Comparison of ENCODE assay signal across 13 cellular contexts in the genomic region with DNA sequence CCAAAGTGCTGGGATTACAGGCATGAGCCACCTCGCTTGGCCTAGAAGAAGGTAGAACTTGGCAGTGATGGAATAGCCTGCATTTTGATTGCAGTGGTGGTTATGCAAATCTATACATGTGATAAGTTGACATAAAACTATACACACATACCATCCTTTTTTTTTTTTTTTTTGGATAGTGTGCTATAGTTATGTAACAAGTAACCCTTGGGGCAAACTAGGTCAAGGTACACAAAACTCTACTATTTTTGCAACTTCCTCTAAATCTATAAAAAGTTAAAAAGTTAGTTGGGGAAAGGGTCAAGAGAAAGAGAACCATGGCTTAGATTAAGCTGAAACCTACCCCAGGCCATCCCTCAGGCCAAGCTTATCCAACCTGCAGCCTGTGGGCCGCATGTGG. TPM values are rescaled to one million over a fixed set of nuclear protein-coding genes. Genes with fewer than 3 reads are reported as not detected.
DNase-seq lines count a peak whose midpoint lies in the region; ATAC-seq and TF ChIP-seq lines count a peak whose summit lies in the region.
"Had no signal": no experiment of that assay in that cellular context is flagged by ENCODE, and none has a peak within 500 bp of the region (broad histone marks: within the 10 kb centered on the region; RNA-seq: fewer than 3 reads in every experiment).

No MANE protein-coding gene starts in this region.

- peak overlapping the region; percentile 18 to 80 (median 75) for H3K4me3 Mint-ChIP-seq in CD8-positive, alpha-beta memory T cell
- H3K4me3 Mint-ChIP-seq: nephron had no signal

- TF ChIP-seq POLR2A in Raji (IDR thresholded peaks at IDR 0.05; ENCODE audit: insufficient read depth, low read depth, low read length) (0 out of 2 replicates have a peak, but pooled peaks have one; percentile 23), gastrocnemius medialis (IDR thresholded peaks at IDR 0.05) (no peak)

- H3K27ac Mint-ChIP-seq in CD8-positive, alpha-beta memory T cell = peak overlapping the region; percentile 92 to 99 (median 98)
- H3K27ac Mint-ChIP-seq: nephron had no signal

- peak in 1 of 5 donors; percentile 21 for DNase-seq in CD8-positive, alpha-beta memory T cell
- DNase-seq in lower lobe of right lung (no peak), NCI-H2171 treated with DMSO at 0.1 percent for 48 hours (lab: John Stamatoyannopoulos, UW) (no peak), DMS153 (lab: John Stamatoyannopoulos, UW) (no peak), gastrocnemius medialis (no peak)
- DNase-seq: NCI-H526; stimulated activated CD4-positive, alpha-beta T cell treated with anti-CD3 and anti-CD28 coated beads, Interleukin-2, amount 100 ng/mL, for 24 hours had no signal

- peak; percentile 18 for ATAC-seq in GM21576 (IDR thresholded peaks at IDR 0.05; ENCODE audit: unreplicated experiment)
- peak; percentile 51 to 56 for ATAC-seq in lower lobe of right lung
- ATAC-seq in GM19395 (IDR thresholded peaks at IDR 0.05; ENCODE audit: unreplicated experiment) = no peak
- no peak for ATAC-seq in gastrocnemius medialis
- ATAC-seq: K562 had no signal

- H3K27ac ChIP-seq in CD8-positive, alpha-beta memory T cell (ENCODE audit: low read depth, low read length) = peak overlapping the region; percentile 28
- H3K27ac ChIP-seq in lower lobe of right lung = peak overlapping the region; percentile 63
- no peak overlapping the region for H3K27ac ChIP-seq in gastrocnemius medialis
- H3K27ac ChIP-seq: tibial artery had no signal

- in situ Hi-C loops in gastrocnemius medialis (cut with MboI; ENCODE audit: low sequenced_read_pairs in 4 of 4) = no loop called here

- H3K27me3 ChIP-seq in CD8-positive, alpha-beta memory T cell (ENCODE audit: insufficient read depth, low read length, poor library complexity, severe bottlenecking) = no peaks in the 10 kb centered on the region
- H3K27me3 ChIP-seq in lower lobe of right lung (ENCODE audit: low read depth) = no peaks in the 10 kb centered on the region
- no peaks in the 10 kb centered on the region for H3K27me3 ChIP-seq in gastrocnemius medialis
- H3K27me3 ChIP-seq: tibial artery had no signal

- H3K9me3 Mint-ChIP-seq in CD8-positive, alpha-beta memory T cell = no peaks in the 10 kb centered on the region
- H3K9me3 Mint-ChIP-seq: nephron had no signal

- H3K36me3 ChIP-seq in CD8-positive, alpha-beta memory T cell (ENCODE audit: insufficient read depth, low read length) = peaks cover 7% of the 10 kb centered on the region
- H3K36me3 ChIP-seq in lower lobe of right lung (peaks cover 8% of the 10 kb centered on the region), gastrocnemius medialis (no peaks in the 10 kb centered on the region)
- H3K36me3 ChIP-seq: tibial artery had no signal

- H3K27me3 Mint-ChIP-seq in CD8-positive, alpha-beta memory T cell = no peaks in the 10 kb centered on the region

- H3K9me3 ChIP-seq in CD8-positive, alpha-beta memory T cell (ENCODE audit: low read length) = no peaks in the 10 kb centered on the region
- H3K9me3 ChIP-seq in lower lobe of right lung = no peaks in the 10 kb centered on the region
- no peaks in the 10 kb centered on the region for H3K9me3 ChIP-seq in gastrocnemius medialis

- H3K36me3 Mint-ChIP-seq in CD8-positive, alpha-beta memory T cell = peaks cover 7 to 65% (median 18%) of the 10 kb centered on the region in 3 donors

- CTCF ChIA-PET in CD8-positive, alpha-beta memory T cell (lab: Charles Lee) = interaction anchor here (1.1 to 10.1 kb wide), 8 partner anchors 10 to 146 kb away, joined by 3 to 92 read pairs (median 4); partner anchors contain the start of gene TRIM14

- intact Hi-C loops in lower lobe of right lung (cut with DNase I) (no loop called here), gastrocnemius medialis (cut with DNase I; ENCODE audit: low total_unique reads) (no loop called here)

- H3K4me3 ChIP-seq in CD8-positive, alpha-beta memory T cell (ENCODE audit: low read length) = no peak overlapping the region
- H3K4me3 ChIP-seq in lower lobe of right lung (no peak overlapping the region), gastrocnemius medialis (no peak overlapping the region)
- H3K4me3 ChIP-seq: K562, tibial artery had no signal

- POLR2A ChIA-PET in CD8-positive, alpha-beta memory T cell (lab: Charles Lee) = interaction anchor here (0.6 to 2.4 kb wide), 6 partner anchors 11 to 904 kb away, joined by 3 to 13 read pairs (median 4); partner anchors contain the start of gene TRIM14

- H3K4me1 Mint-ChIP-seq in CD8-positive, alpha-beta memory T cell = peaks cover 75 to 89% (median 88%) of the 10 kb centered on the region in 3 donors
- H3K4me1 Mint-ChIP-seq: nephron had no signal

- H3K4me1 ChIP-seq in CD8-positive, alpha-beta memory T cell (ENCODE audit: insufficient read depth, low read length) = peaks cover 72% of the 10 kb centered on the region
- H3K4me1 ChIP-seq in lower lobe of right lung (peaks cover 28% of the 10 kb centered on the region), gastrocnemius medialis (no peaks in the 10 kb centered on the region)
- H3K4me1 ChIP-seq: tibial artery had no signal

- TF ChIP-seq CTCF in lower lobe of right lung (IDR thresholded peaks at IDR 0.05) (no peak), gastrocnemius medialis (IDR thresholded peaks at IDR 0.05 in 4 of 5, conservative IDR thresholded peaks at IDR 0.05 in 1 of 5) (no peak)

RNA-seq across cellular contexts. Expression of gene TRIM14, which starts 11.1 kb away (rescaled TPM):
- total RNA-seq in CD8-positive, alpha-beta memory T cell = 10 to 100 TPM; 46.2 to 52.1 TPM
- 92.5 TPM for polyA plus RNA-seq in CD8-positive, alpha-beta memory T cell
- total RNA-seq in lower lobe of right lung (82.5 TPM), gastrocnemius medialis (1 to 10 TPM; 1.1 to 3.2 (median 1.3) TPM)

RNA-seq across cellular contexts. Expression of gene NANS, which starts 51.4 kb away (rescaled TPM):
- 10 to 100 TPM; 33.2 to 34.8 TPM for total RNA-seq in CD8-positive, alpha-beta memory T cell
- 29.3 TPM for polyA plus RNA-seq in CD8-positive, alpha-beta memory T cell
- total RNA-seq in lower lobe of right lung = 61.9 TPM
- total RNA-seq in gastrocnemius medialis = 10 to 100 TPM; 29.0 to 64.7 (median 34.2) TPM

Comparison
In these comparisons a context has a peak if more than half of its experiments do, and no peak if none do; other contexts are left out.
1. H3K27ac ChIP-seq: peak in CD8-positive, alpha-beta memory T cell (single experiment) and lower lobe of right lung (single experiment); none in gastrocnemius medialis (0 of 4).
2. ATAC-seq: peak in GM21576 (single experiment) and lower lobe of right lung (2 of 2); none in GM19395 (single experiment) and gastrocnemius medialis (0 of 2).
3. RNA of gene TRIM14, which starts 11.1 kb away (total RNA-seq): 82.5 TPM in lower lobe of right lung (single experiment) and 46.2 to 52.1 TPM in CD8-positive, alpha-beta memory T cell; 1.1 to 3.2 TPM in gastrocnemius medialis; every median in the first group is over 10 times any median in the second.